1 cellular context compared by ENCODE assay signal in genomic region chr6:158589371-158589770, GRCh38.
TF ChIP-seq lines count a peak whose summit lies in the region.

No MANE protein-coding gene starts in this region.

TF ChIP-seq in GM23338, 12 proteins besides CTCF, POLR2A, EP300 and RAD21 (continued from another document):
- TF ChIP-seq, protein P1, sequence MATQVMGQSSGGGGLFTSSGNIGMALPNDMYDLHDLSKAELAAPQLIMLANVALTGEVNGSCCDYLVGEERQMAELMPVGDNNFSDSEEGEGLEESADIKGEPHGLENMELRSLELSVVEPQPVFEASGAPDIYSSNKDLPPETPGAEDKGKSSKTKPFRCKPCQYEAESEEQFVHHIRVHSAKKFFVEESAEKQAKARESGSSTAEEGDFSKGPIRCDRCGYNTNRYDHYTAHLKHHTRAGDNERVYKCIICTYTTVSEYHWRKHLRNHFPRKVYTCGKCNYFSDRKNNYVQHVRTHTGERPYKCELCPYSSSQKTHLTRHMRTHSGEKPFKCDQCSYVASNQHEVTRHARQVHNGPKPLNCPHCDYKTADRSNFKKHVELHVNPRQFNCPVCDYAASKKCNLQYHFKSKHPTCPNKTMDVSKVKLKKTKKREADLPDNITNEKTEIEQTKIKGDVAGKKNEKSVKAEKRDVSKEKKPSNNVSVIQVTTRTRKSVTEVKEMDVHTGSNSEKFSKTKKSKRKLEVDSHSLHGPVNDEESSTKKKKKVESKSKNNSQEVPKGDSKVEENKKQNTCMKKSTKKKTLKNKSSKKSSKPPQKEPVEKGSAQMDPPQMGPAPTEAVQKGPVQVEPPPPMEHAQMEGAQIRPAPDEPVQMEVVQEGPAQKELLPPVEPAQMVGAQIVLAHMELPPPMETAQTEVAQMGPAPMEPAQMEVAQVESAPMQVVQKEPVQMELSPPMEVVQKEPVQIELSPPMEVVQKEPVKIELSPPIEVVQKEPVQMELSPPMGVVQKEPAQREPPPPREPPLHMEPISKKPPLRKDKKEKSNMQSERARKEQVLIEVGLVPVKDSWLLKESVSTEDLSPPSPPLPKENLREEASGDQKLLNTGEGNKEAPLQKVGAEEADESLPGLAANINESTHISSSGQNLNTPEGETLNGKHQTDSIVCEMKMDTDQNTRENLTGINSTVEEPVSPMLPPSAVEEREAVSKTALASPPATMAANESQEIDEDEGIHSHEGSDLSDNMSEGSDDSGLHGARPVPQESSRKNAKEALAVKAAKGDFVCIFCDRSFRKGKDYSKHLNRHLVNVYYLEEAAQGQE (IDR thresholded peaks at IDR 0.05; ENCODE audit: unreplicated experiment), result no peak
- TF ChIP-seq STAT1 (IDR thresholded peaks at IDR 0.05; ENCODE audit: unreplicated experiment), result no peak
- no peak for TF ChIP-seq ZNF331 (CRISPR knock-in tag; IDR thresholded peaks at IDR 0.05; ENCODE audit: low read depth)
- TF ChIP-seq JUNB (IDR thresholded peaks at IDR 0.05; ENCODE audit: unreplicated experiment), result no peak
- TF ChIP-seq, protein P2, sequence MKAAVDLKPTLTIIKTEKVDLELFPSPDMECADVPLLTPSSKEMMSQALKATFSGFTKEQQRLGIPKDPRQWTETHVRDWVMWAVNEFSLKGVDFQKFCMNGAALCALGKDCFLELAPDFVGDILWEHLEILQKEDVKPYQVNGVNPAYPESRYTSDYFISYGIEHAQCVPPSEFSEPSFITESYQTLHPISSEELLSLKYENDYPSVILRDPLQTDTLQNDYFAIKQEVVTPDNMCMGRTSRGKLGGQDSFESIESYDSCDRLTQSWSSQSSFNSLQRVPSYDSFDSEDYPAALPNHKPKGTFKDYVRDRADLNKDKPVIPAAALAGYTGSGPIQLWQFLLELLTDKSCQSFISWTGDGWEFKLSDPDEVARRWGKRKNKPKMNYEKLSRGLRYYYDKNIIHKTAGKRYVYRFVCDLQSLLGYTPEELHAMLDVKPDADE (IDR thresholded peaks at IDR 0.05), result no peak
- TF ChIP-seq NANOG (IDR thresholded peaks at IDR 0.05; ENCODE audit: borderline replicate concordance), result no peak
TF ChIP-seq in GM23338: peak in this region for 0.
